18 cellular contexts compared by ENCODE assay signal in the genomic region with DNA sequence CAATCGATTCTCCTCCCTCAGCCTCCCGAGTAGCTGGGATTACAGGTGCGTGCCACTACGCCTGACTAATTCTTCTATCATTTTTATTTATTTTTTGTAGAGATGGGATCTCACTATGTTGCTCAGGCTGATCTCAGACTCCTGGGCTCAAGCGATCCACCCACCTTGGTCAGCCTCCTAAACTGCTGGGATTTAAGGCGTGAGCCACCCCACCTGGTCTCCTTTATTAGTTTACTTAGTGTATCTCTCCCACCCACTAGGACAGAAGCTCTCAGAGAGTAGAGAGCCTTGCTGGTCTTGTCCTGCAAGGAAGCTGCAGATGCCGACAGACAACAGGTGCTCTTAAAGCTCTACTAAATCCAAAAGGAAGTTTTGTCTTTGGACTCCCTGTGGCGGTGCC. TPM values are rescaled to one million over a fixed set of nuclear protein-coding genes. Genes with fewer than 3 reads are reported as not detected.
DNase-seq lines count a peak whose midpoint lies in the region; ATAC-seq and TF ChIP-seq lines count a peak whose summit lies in the region.
"Had no signal": no experiment of that assay in that cellular context is flagged by ENCODE, and none has a peak within 500 bp of the region (broad histone marks: within the 10 kb centered on the region; RNA-seq: fewer than 3 reads in every experiment).

No MANE protein-coding gene starts in this region.

- peaks cover 9% of the 10 kb centered on the region for H3K27me3 Mint-ChIP-seq in activated CD8-positive, alpha-beta T cell treated with anti-CD3 and anti-CD28 coated beads for 36 hours

- no peaks in the 10 kb centered on the region for H3K36me3 Mint-ChIP-seq in activated CD8-positive, alpha-beta T cell treated with anti-CD3 and anti-CD28 coated beads for 36 hours (ENCODE audit: low read depth)
- H3K36me3 Mint-ChIP-seq: CD4-positive, alpha-beta memory T cell; CD4-positive, CD25-positive, alpha-beta regulatory T cell; CD8-positive, alpha-beta memory T cell had no signal

- peak; percentile 6 for ATAC-seq in mucosa of descending colon
- ATAC-seq in GM19452 (IDR thresholded peaks at IDR 0.05; ENCODE audit: unreplicated experiment), result no peak
- ATAC-seq in activated CD8-positive, alpha-beta T cell treated with anti-CD3 and anti-CD28 coated beads for 36 hours, result no peak
- no peak for ATAC-seq in GM19463 (IDR thresholded peaks at IDR 0.05; ENCODE audit: unreplicated experiment)
- ATAC-seq: A549 had no signal

- intact Hi-C loops in mucosa of descending colon (cut with DNase I, micrococcal nuclease), result no loop called here
- intact Hi-C loops in activated CD8-positive, alpha-beta T cell treated with anti-CD3 and anti-CD28 coated beads for 36 hours (cut with micrococcal nuclease), result no loop called here

- DNase-seq in NCI-H82 (lab: John Stamatoyannopoulos, UW) (peak; percentile 37), NCI-H82 treated with DMSO at 0.1 percent for 48 hours (lab: John Stamatoyannopoulos, UW; ENCODE audit: unreplicated experiment) (no peak), HT-29 (ENCODE audit: low spot score) (peak; percentile 11), mucosa of descending colon (no peak)
- no peak for DNase-seq in activated CD8-positive, alpha-beta T cell treated with anti-CD3 and anti-CD28 coated beads for 36 hours
- DNase-seq: AML-193; CD4-positive, alpha-beta memory T cell; CD4-positive, CD25-positive, alpha-beta regulatory T cell; CD8-positive, alpha-beta memory T cell; COR-L47; DMS79 treated with DMSO at 0.1 percent for 48 hours; GF-D8 had no signal

- H3K4me1 Mint-ChIP-seq in activated CD8-positive, alpha-beta T cell treated with anti-CD3 and anti-CD28 coated beads for 36 hours (ENCODE audit: low read depth), result peaks cover 2% of the 10 kb centered on the region
- H3K4me1 Mint-ChIP-seq: B cell; CD4-positive, alpha-beta memory T cell; CD4-positive, CD25-positive, alpha-beta regulatory T cell; CD8-positive, alpha-beta memory T cell had no signal

- CTCF ChIA-PET in activated CD8-positive, alpha-beta T cell treated with anti-CD3 and anti-CD28 coated beads for 36 hours (lab: Charles Lee), result interaction anchor here (0.6 to 1.2 kb wide), 3 partner anchors 16 to 205 kb away, joined by 3 to 4 read pairs (median 3); a partner anchor contains a TSS

- H3K36me3 ChIP-seq in mucosa of descending colon (ENCODE audit: low read depth), result no peaks in the 10 kb centered on the region
- H3K36me3 ChIP-seq: BLaER1 treated with 17β-estradiol and CSF1 and Interleukin-3, amounts not matched to agents 10 nM and 100 nM had no signal

- no peak overlapping the region for H3K4me3 ChIP-seq in mucosa of descending colon
- H3K4me3 ChIP-seq: A549; BLaER1 treated with 17β-estradiol and CSF1 and Interleukin-3, amounts not matched to agents 10 nM and 100 nM had no signal

- H3K4me1 ChIP-seq in mucosa of descending colon (ENCODE audit: low read depth), result peaks cover 3% of the 10 kb centered on the region
- H3K4me1 ChIP-seq: A549 had no signal

- no peak overlapping the region for H3K27ac Mint-ChIP-seq in activated CD8-positive, alpha-beta T cell treated with anti-CD3 and anti-CD28 coated beads for 36 hours
- H3K27ac Mint-ChIP-seq: B cell had no signal

- no peak overlapping the region for H3K4me3 Mint-ChIP-seq in activated CD8-positive, alpha-beta T cell treated with anti-CD3 and anti-CD28 coated beads for 36 hours
- H3K4me3 Mint-ChIP-seq: B cell; CD4-positive, alpha-beta memory T cell; CD4-positive, CD25-positive, alpha-beta regulatory T cell; CD8-positive, alpha-beta memory T cell had no signal

- H3K9me3 ChIP-seq in mucosa of descending colon, result no peaks in the 10 kb centered on the region
- H3K9me3 ChIP-seq: A549 had no signal

- no peak for TF ChIP-seq CTCF in mucosa of descending colon (IDR thresholded peaks at IDR 0.05)
- TF ChIP-seq CTCF in activated CD8-positive, alpha-beta T cell treated with anti-CD3 and anti-CD28 coated beads for 36 hours (IDR thresholded peaks at IDR 0.05), result no peak

- H3K9me3 Mint-ChIP-seq in activated CD8-positive, alpha-beta T cell treated with anti-CD3 and anti-CD28 coated beads for 36 hours, result no peaks in the 10 kb centered on the region
- H3K9me3 Mint-ChIP-seq: CD4-positive, alpha-beta memory T cell had no signal

- POLR2A ChIA-PET in activated CD8-positive, alpha-beta T cell treated with anti-CD3 and anti-CD28 coated beads for 36 hours (lab: Charles Lee), result no interaction called here

RNA-seq across cellular contexts. Expression of a gene that starts 2.5 kb away (rescaled TPM):
- 16.6 and 19.8 TPM in 2 replicates for total RNA-seq in HT-29 (2014; rRNA removed; shearing (Covaris generic))
- 1 to 10 TPM in 2 of 3 donors, under 1 TPM in 1; 0.32 to 1.5 (median 1.3) TPM for total RNA-seq in mucosa of descending colon
- total RNA-seq in activated CD8-positive, alpha-beta T cell treated with anti-CD3 and anti-CD28 coated beads for 36 hours, result not detected
- total RNA-seq: B cell; CD4-positive, alpha-beta memory T cell; CD4-positive, CD25-positive, alpha-beta regulatory T cell; CD8-positive, alpha-beta memory T cell had no signal

RNA-seq across cellular contexts. Expression of a gene that starts 11.6 kb away (rescaled TPM):
- 0.31 and 1.6 TPM in 2 replicates for total RNA-seq in HT-29 (2014; rRNA removed; shearing (Covaris generic))
- total RNA-seq in mucosa of descending colon, result under 1 TPM; 0.22 to 0.58 (median 0.23) TPM
- under 1 TPM in 1 of 2 experiments, not detected in 1; 0.20 TPM for total RNA-seq in activated CD8-positive, alpha-beta T cell treated with anti-CD3 and anti-CD28 coated beads for 36 hours
- total RNA-seq: B cell; CD8-positive, alpha-beta memory T cell had no signal

RNA-seq across cellular contexts. Expression of a gene that starts 17.9 kb away (rescaled TPM):
- 28.8 and 30.8 TPM in 2 replicates for total RNA-seq in HT-29 (2014; rRNA removed; shearing (Covaris generic))
- total RNA-seq in mucosa of descending colon, result 10 to 100 TPM; 31.5 to 49.2 (median 41.7) TPM
- 10 to 100 TPM; 36.8 to 37.0 TPM for total RNA-seq in activated CD8-positive, alpha-beta T cell treated with anti-CD3 and anti-CD28 coated beads for 36 hours

RNA-seq across cellular contexts. Expression of a gene that starts 28.8 kb away (rescaled TPM):
- total RNA-seq in HT-29 (2014; rRNA removed; shearing (Covaris generic)), result not detected in 2 replicates
- under 1 TPM in 1 of 3 donors, not detected in 2; 0.79 TPM for total RNA-seq in mucosa of descending colon
- total RNA-seq in activated CD8-positive, alpha-beta T cell treated with anti-CD3 and anti-CD28 coated beads for 36 hours, result 1 to 10 TPM; 5.1 to 5.9 TPM
- total RNA-seq: A172 had no signal

RNA-seq across cellular contexts. Expression of a gene that starts 34.3 kb away (rescaled TPM):
- 17.1 and 18.0 TPM in 2 replicates for total RNA-seq in HT-29 (2014; rRNA removed; shearing (Covaris generic))
- 10 to 100 TPM; 10.7 to 22.1 (median 14.7) TPM for total RNA-seq in mucosa of descending colon
- total RNA-seq in activated CD8-positive, alpha-beta T cell treated with anti-CD3 and anti-CD28 coated beads for 36 hours, result 10 to 100 TPM; 16.0 to 18.2 TPM

Comparison
In these comparisons a context has a peak if more than half of its experiments do, and no peak if none do; other contexts are left out.
1. DNase-seq: peak in NCI-H82 (single experiment) and HT-29 (single experiment); none in NCI-H82 treated with DMSO at 0.1 percent for 48 hours (single experiment), mucosa of descending colon (0 of 3) and activated CD8-positive, alpha-beta T cell treated with anti-CD3 and anti-CD28 coated beads for 36 hours (single experiment).